ENCODE assay signal across 8 cellular contexts in genomic region chr17:38676706-38677504, GRCh38. TPM values are rescaled to one million over a fixed set of nuclear protein-coding genes. Genes with fewer than 3 reads are reported as not detected.
DNase-seq lines count a peak whose midpoint lies in the region; ATAC-seq and TF ChIP-seq lines count a peak whose summit lies in the region.

No MANE protein-coding gene starts in this region.

- no peaks in the 10 kb centered on the region for H3K79me2 ChIP-seq in GM23338 (replicated peaks; ENCODE audit: insufficient read depth)

- H3K27me3 ChIP-seq in GM23338 (ENCODE audit: insufficient read depth) = peaks cover 64% of the 10 kb centered on the region

- no peaks in the 10 kb centered on the region for H3K9me2 ChIP-seq in GM23338 (ENCODE audit: insufficient read depth)

- H3K36me3 Mint-ChIP-seq in GM23338 (ENCODE audit: low read depth) (no peaks in the 10 kb centered on the region), MCF 10A (ENCODE audit: insufficient read depth, unreplicated experiment) (peaks cover 5% of the 10 kb centered on the region)

- peak; percentile 96 for TF ChIP-seq CTCF in C4-2B (conservative IDR thresholded peaks at IDR 0.05)
- TF ChIP-seq CTCF in GM23338 (conservative IDR thresholded peaks at IDR 0.05; ENCODE audit: low read depth in 2 of 2) = peak; percentile 88 to 99
- TF ChIP-seq CTCF in VCaP (conservative IDR thresholded peaks at IDR 0.05) = peak; percentile 84
- peak; percentile 94 for TF ChIP-seq CTCF in MCF 10A (IDR thresholded peaks at IDR 0.05; ENCODE audit: unreplicated experiment)

- DNase-seq in GM23338 (ENCODE audit: low spot score) (peak; percentile 91), NCI-H2171 treated with DMSO at 0.1 percent for 48 hours (lab: John Stamatoyannopoulos, UW) (peak; percentile 48), MCF 10A (ENCODE audit: unreplicated experiment) (peak; percentile 85), inferior parietal cortex (ENCODE audit: extremely low spot score) (peak; percentile 94)
- peak; percentile 77 to 86 for DNase-seq in stimulated activated CD4-positive, alpha-beta T cell treated with anti-CD3 and anti-CD28 coated beads, Interleukin-12 subunit alpha, Interleukin-12 subunit beta, amount 100 ng/mL, for 24 hours (ENCODE audit: low read depth in 2 of 2)

- no peaks in the 10 kb centered on the region for H3K36me3 ChIP-seq in GM23338 (ENCODE audit: insufficient read depth)

- H3K27me3 Mint-ChIP-seq in GM23338 (ENCODE audit: insufficient read depth, low read depth, poor library complexity) (peaks cover 58% of the 10 kb centered on the region), MCF 10A (ENCODE audit: insufficient read depth, unreplicated experiment) (no peaks in the 10 kb centered on the region)

- peaks cover 10% of the 10 kb centered on the region; the same call in 1 of the 2 replicates for H3F3A ChIP-seq in GM23338 (replicated peaks; ENCODE audit: low read depth)

- H3K4me3 Mint-ChIP-seq in GM23338 (no peak overlapping the region), MCF 10A (ENCODE audit: unreplicated experiment) (no peak overlapping the region)

- H3K27ac ChIP-seq in C4-2B (peak overlapping the region; percentile 19; the same call in 1 of the 2 replicates), GM23338 (ENCODE audit: low read depth) (no peak overlapping the region), VCaP (no peak overlapping the region)

- peaks cover 4% of the 10 kb centered on the region; the same call in 1 of the 2 replicates for H3K4me1 ChIP-seq in GM23338 (ENCODE audit: insufficient read depth)

- POLR2A ChIA-PET in MCF 10A (lab: Yijun Ruan, JAX) = interaction anchor here (0.5 to 4.4 kb wide), 12 partner anchors 9 to 177 kb away, joined by 3 to 39 read pairs (median 4); partner anchors contain the start of genes CISD3, MLLT6, PSMB3 and RPL23

- H3K4me2 ChIP-seq in GM23338 = no peak overlapping the region

- no peaks in the 10 kb centered on the region for H3K9me3 Mint-ChIP-seq in GM23338
- H3K9me3 Mint-ChIP-seq in MCF 10A (ENCODE audit: unreplicated experiment) = no peaks in the 10 kb centered on the region

- CTCF ChIA-PET in MCF 10A (lab: Yijun Ruan, JAX) = interaction anchor here (0.5 to 3.9 kb wide), 15 partner anchors 10 to 238 kb away, joined by 3 to 37 read pairs (median 5); partner anchors contain the start of gene CISD3

- H3K4me3 ChIP-seq in GM23338 = no peak overlapping the region

- no peaks in the 10 kb centered on the region for H4K20me1 ChIP-seq in GM23338 (replicated peaks; ENCODE audit: insufficient read depth)

- H3K27ac Mint-ChIP-seq in GM23338 (no peak overlapping the region), MCF 10A (ENCODE audit: low read depth, unreplicated experiment) (no peak overlapping the region)

- no peak overlapping the region for H2AFZ ChIP-seq in GM23338

- no TSS peak for BruUV-seq in MCF 10A (replicated peaks; lab: Mats Ljungman, UMichigan)

- ATAC-seq in GM23338 (peak; percentile 44), HG03135 (IDR thresholded peaks at IDR 0.05; ENCODE audit: unreplicated experiment) (no peak)

- intact Hi-C loops in MCF 10A (cut with micrococcal nuclease) = loop anchor here (1.0 to 10.0 kb wide), 4 partner anchors 26 to 478 kb away; partner anchors contain the start of genes CISD3 and PLXDC1

- H3K4me1 Mint-ChIP-seq in GM23338 = peaks cover 24% of the 10 kb centered on the region
- H3K4me1 Mint-ChIP-seq in MCF 10A (ENCODE audit: insufficient read depth, unreplicated experiment) = peaks cover 13% of the 10 kb centered on the region

TF ChIP-seq in GM23338, 12 proteins besides CTCF, POLR2A, EP300 and RAD21:
- TF ChIP-seq CREB1 (CRISPR knock-in tag; IDR thresholded peaks at IDR 0.05; ENCODE audit: low read depth) (no peak), JUNB (IDR thresholded peaks at IDR 0.05; ENCODE audit: unreplicated experiment) (no peak), EZH2 (IDR thresholded peaks at IDR 0.05; ENCODE audit: low read depth, unreplicated experiment) (peak; percentile 36), REST (IDR thresholded peaks at IDR 0.05; ENCODE audit: unreplicated experiment) (no peak)

RNA-seq across cellular contexts. Expression of gene EPOP, which starts 2.1 kb away (rescaled TPM):
- total RNA-seq in GM23338 (2014; rRNA removed; shearing (Covaris generic)) = 1.7 and 2.4 TPM in 2 replicates
- 0.42 and 0.82 TPM in 2 replicates for polyA plus RNA-seq in GM23338 (2016; fragmentation: Nextera tagmentation; extraction: Ambion mirVana)
- 3.4 and 3.6 TPM in 2 replicates for total RNA-seq in MCF 10A (2022)

RNA-seq across cellular contexts. Expression of gene MLLT6, which starts 28.2 kb away (rescaled TPM):
- 2.8 and 3.3 TPM in 2 replicates for total RNA-seq in GM23338 (2014; rRNA removed; shearing (Covaris generic))
- 1.8 and 2.6 TPM in 2 replicates for polyA plus RNA-seq in GM23338 (2016; fragmentation: Nextera tagmentation; extraction: Ambion mirVana)
- total RNA-seq in MCF 10A (2022) = 59.6 and 65.3 TPM in 2 replicates

RNA-seq across cellular contexts. Expression of gene CISD3, which starts 53.2 kb away (rescaled TPM):
- 0.94 and 3.4 TPM in 2 replicates for total RNA-seq in GM23338 (2014; rRNA removed; shearing (Covaris generic))
- polyA plus RNA-seq in GM23338 (2016; fragmentation: Nextera tagmentation; extraction: Ambion mirVana) = 8.9 and 9.9 TPM in 2 replicates
- total RNA-seq in MCF 10A (2022) = 36.8 and 42.0 TPM in 2 replicates

Comparison
In these comparisons a context has a peak if more than half of its experiments do, and no peak if none do; other contexts are left out.
1. RNA of gene MLLT6, which starts 28.2 kb away (total RNA-seq): 59.6 to 65.3 TPM in MCF 10A; 2.8 to 3.3 TPM in GM23338; every median in the first group is over 10 times any median in the second.
2. Peak in every context shown above with its lines, with median percentiles within 50 percentile points of each other: CTCF ChIP-seq and DNase-seq.